13 cellular contexts compared by ENCODE assay signal in genomic region chr7:116227678-116228239, GRCh38. TPM values are rescaled to one million over a fixed set of nuclear protein-coding genes. Genes with fewer than 3 reads are reported as not detected.
DNase-seq lines count a peak whose midpoint lies in the region; ATAC-seq, FAIRE-seq and TF ChIP-seq lines count a peak whose summit lies in the region.
"Had no signal": no experiment of that assay in that cellular context is flagged by ENCODE, and none has a peak within 500 bp of the region (broad histone marks: within the 10 kb centered on the region; RNA-seq: fewer than 3 reads in every experiment).

No MANE protein-coding gene starts in this region.

- H3K27me3 ChIP-seq in adipocyte (replicated peaks; ENCODE audit: control insufficient read depth, insufficient read depth, low read length), result no peaks in the 10 kb centered on the region
- no peaks in the 10 kb centered on the region for H3K27me3 ChIP-seq in foreskin keratinocyte
- H3K27me3 ChIP-seq in stomach smooth muscle (ENCODE audit: control insufficient read depth in 1 of 2, insufficient read depth in 2 of 2, low read length in 2 of 2), result no peaks in the 10 kb centered on the region

- TF ChIP-seq CTCF in foreskin keratinocyte (conservative IDR thresholded peaks at IDR 0.05), result no peak

- H3K4me3 ChIP-seq in adipocyte (ENCODE audit: low read length) (peak overlapping the region; percentile 38), stomach smooth muscle (ENCODE audit: low read length in 2 of 2) (no peak overlapping the region)

- H3K9ac ChIP-seq in adipocyte (ENCODE audit: low read length), result no peak overlapping the region
- H3K9ac ChIP-seq in stomach smooth muscle (ENCODE audit: low read length in 2 of 2), result no peak overlapping the region

- DNase-seq in H54 (ENCODE audit: insufficient read length, low spot score), result no peak
- peak; percentile 93 for DNase-seq in adipocyte (ENCODE audit: low read depth)
- DNase-seq in foreskin keratinocyte, result peak; percentile 68 to 83
- DNase-seq in caudate nucleus (lab: John Stamatoyannopoulos, UW), result no peak
- no peak for DNase-seq in epidermal melanocyte (ENCODE audit: insufficient read length, low spot score)
- no peak for DNase-seq in NCI-H2081 (lab: John Stamatoyannopoulos, UW)
- DNase-seq: kidney, NCI-H524 had no signal

- H3K9me3 ChIP-seq in adipocyte (ENCODE audit: control insufficient read depth, low read length) (no peaks in the 10 kb centered on the region), stomach smooth muscle (ENCODE audit: control insufficient read depth in 2 of 2, low read length in 2 of 2) (no peaks in the 10 kb centered on the region)

- ATAC-seq in foreskin keratinocyte (peak; percentile 86), HG03354 (IDR thresholded peaks at IDR 0.05; ENCODE audit: poor library complexity, severe bottlenecking, unreplicated experiment) (no peak)
- ATAC-seq: HepG2 had no signal

- H3K4me1 ChIP-seq in adipocyte (ENCODE audit: control insufficient read depth, insufficient read depth, low read length) (peaks cover 54% of the 10 kb centered on the region), foreskin keratinocyte (peaks cover 70% of the 10 kb centered on the region), stomach smooth muscle (ENCODE audit: control insufficient read depth, insufficient read depth, low read length) (peaks cover 25% of the 10 kb centered on the region)

- no peak overlapping the region for H3K27ac ChIP-seq in foreskin keratinocyte
- peak overlapping the region; percentile 41 for H3K27ac ChIP-seq in stomach smooth muscle (ENCODE audit: low read length)
- H3K27ac ChIP-seq in caudate nucleus (ENCODE audit: low read depth, low read length), result no peak overlapping the region

- TF ChIP-seq POLR2A in H54 (IDR thresholded peaks at IDR 0.05; ENCODE audit: low read depth, low read length), result no peak

- peak; percentile 82 for FAIRE-seq in H54 (lab: Jason Lieb, UNC)
- FAIRE-seq: colon, G401.6, HepG2, kidney had no signal

- H3K36me3 ChIP-seq in adipocyte (ENCODE audit: control insufficient read depth, insufficient read depth, low read length, severe bottlenecking) (no peaks in the 10 kb centered on the region), stomach smooth muscle (ENCODE audit: control insufficient read depth in 2 of 2, insufficient read depth in 2 of 2, low read length in 2 of 2) (no peaks in the 10 kb centered on the region)

RNA-seq across cellular contexts. Expression of gene TES, which starts 17.4 kb away (rescaled TPM):
- total RNA-seq in foreskin keratinocyte, result 115 and 130 TPM in 2 replicates
- polyA plus RNA-seq in foreskin keratinocyte, result 53.6 and 55.3 TPM in 2 replicates

Comparison
In these comparisons a context has a peak if more than half of its experiments do, and no peak if none do; other contexts are left out.
1. DNase-seq: peak in adipocyte (single experiment) and foreskin keratinocyte (2 of 2); none in H54 (single experiment), caudate nucleus (0 of 61), epidermal melanocyte (single experiment) and NCI-H2081 (0 of 2).